17 cellular contexts compared by ENCODE assay signal in the genomic region with DNA sequence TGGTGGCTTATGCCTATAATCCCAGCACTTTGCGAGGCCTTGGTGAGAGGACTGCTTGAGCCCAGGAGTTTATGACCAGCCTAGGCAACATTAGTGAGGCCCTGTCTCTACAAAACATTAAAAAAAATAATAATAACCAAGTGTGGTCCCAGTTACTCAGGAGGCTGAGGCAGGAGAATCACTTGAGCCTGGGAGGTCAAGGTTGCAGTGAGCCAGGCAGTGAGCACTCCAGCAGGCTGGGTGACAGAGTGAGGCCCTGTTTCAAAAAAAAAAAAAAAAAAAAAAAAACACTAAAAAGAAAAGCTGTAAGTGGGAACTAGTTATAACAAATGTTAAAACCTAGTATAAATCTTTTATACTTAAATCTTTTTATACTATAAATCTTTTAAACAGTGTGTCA.
DNase-seq lines count a peak whose midpoint lies in the region; ATAC-seq and TF ChIP-seq lines count a peak whose summit lies in the region.
"Had no signal": no experiment of that assay in that cellular context is flagged by ENCODE, and none has a peak within 500 bp of the region (broad histone marks: within the 10 kb centered on the region; RNA-seq: fewer than 3 reads in every experiment).

No MANE protein-coding gene starts in this region.

- WGBS in transverse colon (ENCODE audit: low coverage in 1 of 2), 2 donors, result 100% methylated on average over 1 of the region's 1 CpG; no CpG with 5 or more reads in 1 of the 2 donors

- H3K27me3 Mint-ChIP-seq in natural killer cell (ENCODE audit: low read depth in 2 of 2), result no peaks in the 10 kb centered on the region
- no peaks in the 10 kb centered on the region for H3K27me3 Mint-ChIP-seq in natural killer cell treated with Interleukin-12 subunit alpha and Interleukin-12 subunit beta and Interleukin-15 and Interleukin-18, amount 100 ng/mL, for 72 hours
- no peaks in the 10 kb centered on the region for H3K27me3 Mint-ChIP-seq in activated T-helper 2 cell treated with anti-CD3 and anti-CD28 coated beads, Interferon-gamma antibody, Interleukin-2, Interleukin-4, amounts not matched to agents 10 μg/mL and 5 μg/mL and 100 μg/mL, durations not matched to agents 14 hours and 24 hours and 36 hours (ENCODE audit: low read depth)

- intact Hi-C loops in natural killer cell (cut with micrococcal nuclease) (loop anchor here (5.0 kb wide), 2 partner anchors 34 to 329 kb away; partner anchors contain the start of gene UBE2E3), transverse colon (cut with DNase I; ENCODE audit: low total_unique reads) (no loop called here)
- intact Hi-C loops in activated T-helper 2 cell treated with anti-CD3 and anti-CD28 coated beads, Interferon-gamma antibody, Interleukin-2, Interleukin-4, amounts not matched to agents 10 μg/mL and 5 μg/mL and 100 μg/mL, durations not matched to agents 14 hours and 24 hours and 36 hours (cut with micrococcal nuclease), result loop anchor here (5.0 to 10.0 kb wide), 2 partner anchors 46 to 584 kb away; partner anchors contain the start of gene ITPRID2

- H3K79me2 ChIP-seq in Karpas-422 (ENCODE audit: low read length), result no peaks in the 10 kb centered on the region

- H3K9me3 ChIP-seq in Karpas-422 (ENCODE audit: low read length) (no peaks in the 10 kb centered on the region), transverse colon (no peaks in the 10 kb centered on the region), WERI-Rb-1 (ENCODE audit: severe bottlenecking) (no peaks in the 10 kb centered on the region)
- H3K9me3 ChIP-seq: gastroesophageal sphincter, testis had no signal

- DNase-seq in natural killer cell, result no peak
- DNase-seq in natural killer cell treated with Interleukin-12 subunit alpha and Interleukin-12 subunit beta and Interleukin-15 and Interleukin-18, amount 100 ng/mL, for 72 hours (ENCODE audit: low spot score), result no peak
- peak; percentile 69 for DNase-seq in Karpas-422
- DNase-seq in activated T-helper 2 cell treated with anti-CD3 and anti-CD28 coated beads, Interferon-gamma antibody, Interleukin-2, Interleukin-4, amounts not matched to agents 10 μg/mL and 5 μg/mL and 100 μg/mL, durations not matched to agents 14 hours and 24 hours and 36 hours (ENCODE audit: low spot score), result no peak
- DNase-seq in AG20443 (ENCODE audit: low spot score), result no peak
- no peak for DNase-seq in transverse colon
- no peak for DNase-seq in WERI-Rb-1
- no peak for DNase-seq in left lobe of liver (ENCODE audit: low spot score)
- DNase-seq: activated gamma-delta T cell; EL; NCI-H524 treated with DMSO at 0.1 percent for 48 hours; stimulated activated CD8-positive, alpha-beta memory T cell treated with anti-CD3 and anti-CD28 coated beads, Interleukin-4, amount 100 ng/mL, for 48 hours; SW 1271; testis had no signal

- TF ChIP-seq EP300 in transverse colon (IDR thresholded peaks at IDR 0.05; ENCODE audit: low read depth), result no peak

- peak overlapping the region in 1 of 2 donors; percentile 53 for H3K27ac Mint-ChIP-seq in natural killer cell
- no peak overlapping the region for H3K27ac Mint-ChIP-seq in natural killer cell treated with Interleukin-12 subunit alpha and Interleukin-12 subunit beta and Interleukin-15 and Interleukin-18, amount 100 ng/mL, for 72 hours
- peak overlapping the region; percentile 40 for H3K27ac Mint-ChIP-seq in activated T-helper 2 cell treated with anti-CD3 and anti-CD28 coated beads, Interferon-gamma antibody, Interleukin-2, Interleukin-4, amounts not matched to agents 10 μg/mL and 5 μg/mL and 100 μg/mL, durations not matched to agents 14 hours and 24 hours and 36 hours

- H3K4me2 ChIP-seq in Karpas-422 (ENCODE audit: low read depth, low read length, poor library complexity, severe bottlenecking), result peak overlapping the region; percentile 65

- no peaks in the 10 kb centered on the region for H3K9me2 ChIP-seq in Karpas-422 (replicated peaks; ENCODE audit: insufficient read depth, low read length)

- H3K4me3 Mint-ChIP-seq in natural killer cell, result peak overlapping the region; percentile 25
- H3K4me3 Mint-ChIP-seq in natural killer cell treated with Interleukin-12 subunit alpha and Interleukin-12 subunit beta and Interleukin-15 and Interleukin-18, amount 100 ng/mL, for 72 hours, result no peak overlapping the region
- H3K4me3 Mint-ChIP-seq in activated T-helper 2 cell treated with anti-CD3 and anti-CD28 coated beads, Interferon-gamma antibody, Interleukin-2, Interleukin-4, amounts not matched to agents 10 μg/mL and 5 μg/mL and 100 μg/mL, durations not matched to agents 14 hours and 24 hours and 36 hours (ENCODE audit: low read depth), result no peak overlapping the region

- no peaks in the 10 kb centered on the region for H4K20me1 ChIP-seq in Karpas-422 (ENCODE audit: insufficient read depth, low read depth, low read length)

- no peaks in the 10 kb centered on the region for H3K36me3 Mint-ChIP-seq in natural killer cell
- H3K36me3 Mint-ChIP-seq in natural killer cell treated with Interleukin-12 subunit alpha and Interleukin-12 subunit beta and Interleukin-15 and Interleukin-18, amount 100 ng/mL, for 72 hours, result no peaks in the 10 kb centered on the region
- no peaks in the 10 kb centered on the region for H3K36me3 Mint-ChIP-seq in activated T-helper 2 cell treated with anti-CD3 and anti-CD28 coated beads, Interferon-gamma antibody, Interleukin-2, Interleukin-4, amounts not matched to agents 10 μg/mL and 5 μg/mL and 100 μg/mL, durations not matched to agents 14 hours and 24 hours and 36 hours (ENCODE audit: low read depth)

- H2AFZ ChIP-seq in Karpas-422 (ENCODE audit: low read length), result no peak overlapping the region

- in situ Hi-C loops in transverse colon (cut with MboI; ENCODE audit: low pct_ligation_motif_present in 1 of 4, low pct_unique_long_range_greater_than_20kb in 1 of 4, low sequenced_read_pairs in 3 of 4), result no loop called here

- H3K4me1 ChIP-seq in Karpas-422 (ENCODE audit: low read length) (peaks cover 95% of the 10 kb centered on the region), transverse colon (peaks cover 0 to 12% (median under 1%) of the 10 kb centered on the region in 4 donors)
- H3K4me1 ChIP-seq: testis had no signal

- ATAC-seq in natural killer cell (peak in 1 of 3 donors; percentile 11), left lobe of liver (no peak)
- no peak for ATAC-seq in natural killer cell treated with Interleukin-12 subunit alpha and Interleukin-12 subunit beta and Interleukin-15 and Interleukin-18, amount 100 ng/mL, for 72 hours
- ATAC-seq: esophagus mucosa, gastroesophageal sphincter, Right ventricle myocardium inferior had no signal

- H3K4me3 ChIP-seq in Karpas-422 (ENCODE audit: low read length), result no peak overlapping the region
- no peak overlapping the region for H3K4me3 ChIP-seq in transverse colon
- H3K4me3 ChIP-seq in WERI-Rb-1 (ENCODE audit: low read depth, low read length), result no peak overlapping the region
- H3K4me3 ChIP-seq: gastroesophageal sphincter, testis had no signal

- peaks cover 60 to 63% of the 10 kb centered on the region in 2 donors for H3K4me1 Mint-ChIP-seq in natural killer cell
- H3K4me1 Mint-ChIP-seq in natural killer cell treated with Interleukin-12 subunit alpha and Interleukin-12 subunit beta and Interleukin-15 and Interleukin-18, amount 100 ng/mL, for 72 hours (ENCODE audit: low read depth in 2 of 2), result peaks cover 50 to 69% of the 10 kb centered on the region in 2 donors
- peaks cover 69% of the 10 kb centered on the region for H3K4me1 Mint-ChIP-seq in activated T-helper 2 cell treated with anti-CD3 and anti-CD28 coated beads, Interferon-gamma antibody, Interleukin-2, Interleukin-4, amounts not matched to agents 10 μg/mL and 5 μg/mL and 100 μg/mL, durations not matched to agents 14 hours and 24 hours and 36 hours (ENCODE audit: low read depth)

- H3K27me3 ChIP-seq in Karpas-422 (ENCODE audit: low read length), result no peaks in the 10 kb centered on the region
- no peaks in the 10 kb centered on the region for H3K27me3 ChIP-seq in transverse colon
- H3K27me3 ChIP-seq in WERI-Rb-1 (ENCODE audit: insufficient read depth, low read depth, severe bottlenecking), result no peaks in the 10 kb centered on the region
- H3K27me3 ChIP-seq: gastroesophageal sphincter, testis had no signal

- H3K9me3 Mint-ChIP-seq in natural killer cell, result peaks cover 0 to 3% of the 10 kb centered on the region in 2 donors
- no peaks in the 10 kb centered on the region for H3K9me3 Mint-ChIP-seq in natural killer cell treated with Interleukin-12 subunit alpha and Interleukin-12 subunit beta and Interleukin-15 and Interleukin-18, amount 100 ng/mL, for 72 hours
- no peaks in the 10 kb centered on the region for H3K9me3 Mint-ChIP-seq in activated T-helper 2 cell treated with anti-CD3 and anti-CD28 coated beads, Interferon-gamma antibody, Interleukin-2, Interleukin-4, amounts not matched to agents 10 μg/mL and 5 μg/mL and 100 μg/mL, durations not matched to agents 14 hours and 24 hours and 36 hours

- peak overlapping the region; percentile 22; the same call in 1 of the 2 replicates for H3K9ac ChIP-seq in Karpas-422 (ENCODE audit: low read length)

- no peaks in the 10 kb centered on the region for H3K36me3 ChIP-seq in Karpas-422 (ENCODE audit: insufficient read depth, low read length)
- H3K36me3 ChIP-seq in transverse colon, result no peaks in the 10 kb centered on the region
- H3K36me3 ChIP-seq in WERI-Rb-1, result no peaks in the 10 kb centered on the region
- H3K36me3 ChIP-seq: gastroesophageal sphincter had no signal

- TF ChIP-seq CTCF in natural killer cell (IDR thresholded peaks at IDR 0.05) (no peak), transverse colon (IDR thresholded peaks at IDR 0.05) (no peak), WERI-Rb-1 (IDR thresholded peaks at IDR 0.05; ENCODE audit: low read depth, low read length) (no peak)

- H3K27ac ChIP-seq in Karpas-422 (ENCODE audit: low read length), result peak overlapping the region; percentile 99
- H3K27ac ChIP-seq in transverse colon, result peak overlapping the region in 2 of 4 donors; percentile 36 to 68
- no peak overlapping the region for H3K27ac ChIP-seq in WERI-Rb-1
- H3K27ac ChIP-seq: gastroesophageal sphincter, testis had no signal

- TF ChIP-seq POLR2A in transverse colon (IDR thresholded peaks at IDR 0.05), result no peak
